9 cellular contexts compared by ENCODE assay signal in the genomic region with DNA sequence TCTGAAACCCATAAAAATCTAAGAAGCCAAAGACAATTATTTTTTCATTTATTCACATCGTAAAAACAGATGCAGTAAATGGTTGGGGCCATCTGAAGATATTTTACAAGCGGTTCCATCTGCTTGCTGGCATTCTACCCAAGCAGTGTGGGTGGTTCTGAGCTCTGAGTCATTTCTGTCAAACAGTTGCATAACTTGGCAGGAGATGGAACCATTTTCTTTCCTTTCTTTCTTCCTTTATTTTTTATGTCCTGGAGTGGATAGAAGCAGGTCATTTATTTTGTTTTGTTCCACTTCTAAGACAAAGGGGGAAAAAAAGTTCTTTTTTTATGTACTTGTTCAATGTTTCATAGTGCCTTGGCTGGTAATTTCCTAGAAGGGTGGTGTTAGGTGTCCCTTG.
DNase-seq lines count a peak whose midpoint lies in the region; ATAC-seq, FAIRE-seq and TF ChIP-seq lines count a peak whose summit lies in the region.
"Had no signal": no experiment of that assay in that cellular context is flagged by ENCODE, and none has a peak within 500 bp of the region (broad histone marks: within the 10 kb centered on the region; RNA-seq: fewer than 3 reads in every experiment).

No MANE protein-coding gene starts in this region.

- H2AFZ ChIP-seq in hepatocyte: no peak overlapping the region

- CTCF ChIA-PET in RWPE1 (lab: Yijun Ruan, JAX): no interaction called here

- H3K4me1 ChIP-seq in hepatocyte (ENCODE audit: insufficient read depth): no peaks in the 10 kb centered on the region
- no peaks in the 10 kb centered on the region for H3K4me1 ChIP-seq in kidney (ENCODE audit: control insufficient read depth in 1 of 2, insufficient read depth in 1 of 2, low read depth in 1 of 2, low read length in 2 of 2)

- no peaks in the 10 kb centered on the region for H3K27me3 ChIP-seq in hepatocyte

- H3K9me2 ChIP-seq in hepatocyte (replicated peaks; ENCODE audit: insufficient read depth): no peaks in the 10 kb centered on the region

- intact Hi-C loops in kidney (cut with DNase I): no loop called here

- 34% methylated on average over 2 of the region's 2 CpGs for WGBS in hepatocyte (ENCODE audit: low lambda C conversion rate, missing lambda C conversion rate)

- H3K4me2 ChIP-seq in hepatocyte: peak overlapping the region; percentile 23

- H3K9me3 ChIP-seq in hepatocyte (ENCODE audit: low read depth) (no peaks in the 10 kb centered on the region), kidney (ENCODE audit: control insufficient read depth in 1 of 2, low read length in 2 of 2) (no peaks in the 10 kb centered on the region)

- DNase-seq in Kasumi-1 (lab: John Stamatoyannopoulos, UW) (peak; percentile 70 to 74), astrocyte of the hippocampus (ENCODE audit: low read depth, low spot score) (peak; percentile 89), hepatocyte (ENCODE audit: low spot score) (peak; percentile 66), urothelium cell line (ENCODE audit: low spot score) (peak; percentile 41), RWPE1 (ENCODE audit: low spot score) (no peak), kidney (no peak)
- DNase-seq: cortex of kidney had no signal

- H3K36me3 ChIP-seq in hepatocyte (replicated peaks; ENCODE audit: insufficient read depth, low read depth) (no peaks in the 10 kb centered on the region), kidney (ENCODE audit: control insufficient read depth in 1 of 2, insufficient read depth in 2 of 2, low read length in 2 of 2) (no peaks in the 10 kb centered on the region)

- ATAC-seq in HG03571 (IDR thresholded peaks at IDR 0.05; ENCODE audit: unreplicated experiment): no peak
- ATAC-seq: SK-N-SH treated with all-trans-retinoic acid at 6 μM for 48 hours had no signal

- peak overlapping the region; percentile 49 for H3K27ac ChIP-seq in hepatocyte
- no peak overlapping the region for H3K27ac ChIP-seq in RWPE1
- no peak overlapping the region for H3K27ac ChIP-seq in kidney (ENCODE audit: low read depth in 2 of 2, low read length in 2 of 2)

- H4K20me1 ChIP-seq in hepatocyte (ENCODE audit: insufficient read depth, poor library complexity, severe bottlenecking): no peaks in the 10 kb centered on the region

- POLR2A ChIA-PET in RWPE1 (lab: Yijun Ruan, JAX; ENCODE audit: low non-redundant PET): no interaction called here

- H3K9ac ChIP-seq in kidney (ENCODE audit: low read length in 2 of 2): no peak overlapping the region

- TF ChIP-seq CTCF in hepatocyte (IDR thresholded peaks at IDR 0.05; ENCODE audit: poor library complexity) (no peak), RWPE1 (conservative IDR thresholded peaks at IDR 0.05; ENCODE audit: low read depth) (no peak), kidney (IDR thresholded peaks at IDR 0.05; ENCODE audit: borderline replicate concordance, extremely low read depth, insufficient read depth) (no peak)

- FAIRE-seq in urothelium cell line (lab: Jason Lieb, UNC) (no peak), kidney (lab: Jason Lieb, UNC) (no peak)

- H3K79me2 ChIP-seq in hepatocyte: no peaks in the 10 kb centered on the region

- H3K4me3 ChIP-seq in hepatocyte: no peak overlapping the region
- no peak overlapping the region for H3K4me3 ChIP-seq in kidney (ENCODE audit: low read length in 2 of 2)

Comparison
In these comparisons a context has a peak if more than half of its experiments do, and no peak if none do; other contexts are left out.
1. DNase-seq: peak in Kasumi-1 (2 of 2), astrocyte of the hippocampus (single experiment), hepatocyte (single experiment) and urothelium cell line (single experiment); none in RWPE1 (single experiment) and kidney (single experiment).